8 cellular contexts compared by ENCODE assay signal in genomic region chr4:26081795-26082498, GRCh38.
DNase-seq lines count a peak whose midpoint lies in the region; ATAC-seq and TF ChIP-seq lines count a peak whose summit lies in the region.

No MANE protein-coding gene starts in this region.

- H3K9me3 ChIP-seq in Peyer's patch = no peaks in the 10 kb centered on the region

- H3K36me3 ChIP-seq in Peyer's patch = no peaks in the 10 kb centered on the region

- no peak overlapping the region for H3K27ac ChIP-seq in Peyer's patch

- no peak overlapping the region for H3K4me3 ChIP-seq in Peyer's patch

- intact Hi-C loops in activated CD4-positive, alpha-beta T cell treated with anti-CD3 and anti-CD28 coated beads for 36 hours (cut with DNase I, micrococcal nuclease) = loop anchor here (1.0 to 5.0 kb wide), 5 partner anchors 97 to 665 kb away; no protein-coding TSS in a partner anchor

- H3K4me1 Mint-ChIP-seq in activated CD4-positive, alpha-beta T cell treated with anti-CD3 and anti-CD28 coated beads for 36 hours = peaks cover 71% of the 10 kb centered on the region

- CTCF ChIA-PET in activated CD4-positive, alpha-beta T cell treated with anti-CD3 and anti-CD28 coated beads for 36 hours (lab: Charles Lee) = interaction anchor here (1.0 to 3.0 kb wide), 7 partner anchors 9 to 240 kb away, joined by 3 to 13 read pairs (median 4); no protein-coding TSS in a partner anchor

- H3K9me3 Mint-ChIP-seq in activated CD4-positive, alpha-beta T cell treated with anti-CD3 and anti-CD28 coated beads for 36 hours (ENCODE audit: low read depth) = peaks cover 9% of the 10 kb centered on the region

- H3K27me3 Mint-ChIP-seq in activated CD4-positive, alpha-beta T cell treated with anti-CD3 and anti-CD28 coated beads for 36 hours = peaks cover 19% of the 10 kb centered on the region

- no peaks in the 10 kb centered on the region for H3K27me3 ChIP-seq in Peyer's patch

- TF ChIP-seq CTCF in LNCAP (IDR thresholded peaks at IDR 0.05) (peak; percentile 76), Peyer's patch (IDR thresholded peaks at IDR 0.05) (peak; percentile 36 to 90 (median 74))

- POLR2A ChIA-PET in activated CD4-positive, alpha-beta T cell treated with anti-CD3 and anti-CD28 coated beads for 36 hours (lab: Charles Lee) = no interaction called here

- peak overlapping the region; percentile 74 for H3K27ac Mint-ChIP-seq in activated CD4-positive, alpha-beta T cell treated with anti-CD3 and anti-CD28 coated beads for 36 hours

- TF ChIP-seq POLR2A in Peyer's patch (IDR thresholded peaks at IDR 0.05) = no peak

- H3K36me3 Mint-ChIP-seq in activated CD4-positive, alpha-beta T cell treated with anti-CD3 and anti-CD28 coated beads for 36 hours (ENCODE audit: low read depth) = peaks cover 10% of the 10 kb centered on the region

- peak; percentile 61 for ATAC-seq in activated CD4-positive, alpha-beta T cell treated with anti-CD3 and anti-CD28 coated beads for 36 hours
- no peak for ATAC-seq in HG02840 (IDR thresholded peaks at IDR 0.05; ENCODE audit: low FRiP score, unreplicated experiment)

- H3K4me1 ChIP-seq in Peyer's patch = no peaks in the 10 kb centered on the region

- DNase-seq in activated CD4-positive, alpha-beta T cell treated with anti-CD3 and anti-CD28 coated beads for 36 hours = no peak
- DNase-seq in activated CD4-positive, alpha-beta T cell treated with anti-CD3 and anti-CD28 coated beads for 1 hour = no peak
- DNase-seq in Peyer's patch (no peak), dermis blood vessel endothelial cell (peak; percentile 71), medulla oblongata (ENCODE audit: extremely low spot score) (peak; percentile 87), 8988T (no peak)

- no peak overlapping the region for H3K4me3 Mint-ChIP-seq in activated CD4-positive, alpha-beta T cell treated with anti-CD3 and anti-CD28 coated beads for 36 hours

Comparison
In these comparisons a context has a peak if more than half of its experiments do, and no peak if none do; other contexts are left out.
1. DNase-seq: peak in dermis blood vessel endothelial cell (single experiment) and medulla oblongata (single experiment); none in activated CD4-positive, alpha-beta T cell treated with anti-CD3 and anti-CD28 coated beads for 36 hours (single experiment), activated CD4-positive, alpha-beta T cell treated with anti-CD3 and anti-CD28 coated beads for 1 hour (single experiment), Peyer's patch (0 of 3) and 8988T (single experiment).